Comparison of ENCODE assay signal across 9 cellular contexts in genomic region chr7:45575501-45576248, GRCh38. TPM values are rescaled to one million over a fixed set of nuclear protein-coding genes. Genes with fewer than 3 reads are reported as not detected.
DNase-seq lines count a peak whose midpoint lies in the region; ATAC-seq and TF ChIP-seq lines count a peak whose summit lies in the region.
"Had no signal": no experiment of that assay in that cellular context is flagged by ENCODE, and none has a peak within 500 bp of the region (broad histone marks: within the 10 kb centered on the region; RNA-seq: fewer than 3 reads in every experiment).

No MANE protein-coding gene starts in this region.

- no peak for TF ChIP-seq POLR2A in gastrocnemius medialis (IDR thresholded peaks at IDR 0.05)

- TF ChIP-seq CTCF in VCaP (conservative IDR thresholded peaks at IDR 0.05) (no peak), gastrocnemius medialis (IDR thresholded peaks at IDR 0.05 in 4 of 5, conservative IDR thresholded peaks at IDR 0.05 in 1 of 5) (no peak)

- ATAC-seq in gastrocnemius medialis, result no peak
- ATAC-seq in GM18867 (IDR thresholded peaks at IDR 0.05; ENCODE audit: unreplicated experiment), result no peak

- intact Hi-C loops in gastrocnemius medialis (cut with DNase I; ENCODE audit: low total_unique reads), result no loop called here

- H3K27ac ChIP-seq in VCaP (peak overlapping the region; percentile 68; the same call in 1 of the 2 replicates), gastrocnemius medialis (no peak overlapping the region)

- no peaks in the 10 kb centered on the region for H3K9me3 ChIP-seq in iPS-15b (ENCODE audit: control insufficient read depth, insufficient read depth, low read length)
- H3K9me3 ChIP-seq in gastrocnemius medialis, result no peaks in the 10 kb centered on the region

- peaks cover 48% of the 10 kb centered on the region for H3K27me3 ChIP-seq in iPS-15b (ENCODE audit: control insufficient read depth, insufficient read depth, low read length)
- peaks cover 0 to 9% (median 0%) of the 10 kb centered on the region in 3 donors for H3K27me3 ChIP-seq in gastrocnemius medialis

- H3K9ac ChIP-seq in iPS-15b (ENCODE audit: low read depth, low read length), result peak overlapping the region; percentile 76

- DNase-seq in NCI-H748 (lab: John Stamatoyannopoulos, UW; ENCODE audit: unreplicated experiment) (peak; percentile 59), NCI-H748 treated with DMSO at 0.1 percent for 48 hours (lab: John Stamatoyannopoulos, UW) (no peak), gastrocnemius medialis (no peak), NCI-H187 (lab: John Stamatoyannopoulos, UW) (no peak)
- no peak for DNase-seq in stimulated activated CD4-positive, alpha-beta T cell treated with anti-CD3 and anti-CD28 coated beads, Interleukin-1b, Interleukin-23, amount 100 ng/mL, for 48 hours
- DNase-seq: activated CD8-positive, alpha-beta memory T cell treated with anti-CD3 and anti-CD28 coated beads for 24 hours had no signal

- no peaks in the 10 kb centered on the region for H3K36me3 ChIP-seq in iPS-15b (ENCODE audit: control insufficient read depth, insufficient read depth, low read length)
- H3K36me3 ChIP-seq in gastrocnemius medialis, result no peaks in the 10 kb centered on the region

- H3K4me3 ChIP-seq in iPS-15b (ENCODE audit: low read depth, low read length) (peak overlapping the region; percentile 77), gastrocnemius medialis (peak overlapping the region; percentile 57 to 68 (median 60))

- H3K4me1 ChIP-seq in iPS-15b (ENCODE audit: control insufficient read depth, insufficient read depth, low read length) (peaks cover 18% of the 10 kb centered on the region), gastrocnemius medialis (peaks cover 4 to 11% of the 10 kb centered on the region in 2 donors)

- in situ Hi-C loops in gastrocnemius medialis (cut with MboI; ENCODE audit: low sequenced_read_pairs in 4 of 4), result no loop called here

RNA-seq across cellular contexts. Expression of gene ADCY1, which starts 1.5 kb away (rescaled TPM):
- total RNA-seq in gastrocnemius medialis, result 1 to 10 TPM in 3 of 4 donors, under 1 TPM in 1; 0.42 to 3.5 (median 1.4) TPM
